Comparison of ENCODE assay signal across 14 cellular contexts in the genomic region with DNA sequence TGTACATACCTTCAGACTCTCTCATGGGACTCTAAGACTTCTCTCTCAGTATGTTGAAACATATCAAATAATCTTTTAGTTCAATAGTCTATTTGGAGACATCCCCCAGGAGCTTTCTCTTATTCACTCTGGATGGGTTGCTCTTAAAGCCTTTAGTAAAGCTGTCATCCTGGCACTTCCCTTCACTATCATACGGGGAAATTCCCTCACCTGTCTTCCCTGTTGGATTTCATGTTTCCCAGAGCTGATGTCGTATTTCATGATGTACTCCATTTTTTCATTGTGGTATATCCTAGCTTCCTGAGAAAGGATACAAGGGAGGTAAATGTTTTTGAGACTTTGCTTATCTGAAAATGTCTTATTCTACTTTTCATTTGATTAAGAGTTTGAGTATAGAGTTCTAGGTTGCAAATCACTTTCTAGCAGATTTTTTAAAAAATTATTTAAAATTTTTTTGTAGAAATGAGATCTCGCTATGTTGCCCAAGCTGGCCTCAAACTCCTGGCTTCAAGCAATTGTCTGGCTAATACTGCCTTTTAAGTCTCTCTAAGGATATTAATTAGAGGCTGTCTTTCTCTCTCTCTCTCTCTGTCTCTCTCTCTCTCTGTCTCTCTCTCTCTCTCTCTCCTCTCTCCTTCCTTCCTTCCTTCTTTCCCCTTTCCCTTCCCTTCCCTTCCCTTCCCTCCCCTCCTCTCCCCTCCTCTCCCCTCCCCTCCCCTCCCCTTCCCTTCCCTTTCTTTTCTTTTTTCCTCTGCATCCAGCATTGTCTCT. TPM values are rescaled to one million over a fixed set of nuclear protein-coding genes. Genes with fewer than 3 reads are reported as not detected.
DNase-seq lines count a peak whose midpoint lies in the region; ATAC-seq and TF ChIP-seq lines count a peak whose summit lies in the region.
"Had no signal": no experiment of that assay in that cellular context is flagged by ENCODE, and none has a peak within 500 bp of the region (broad histone marks: within the 10 kb centered on the region; RNA-seq: fewer than 3 reads in every experiment).

No MANE protein-coding gene starts in this region.

- intact Hi-C loops in MCF 10A (cut with micrococcal nuclease) (no loop called here), breast epithelium (cut with DNase I; ENCODE audit: low total_unique reads) (no loop called here)
- intact Hi-C loops in activated CD4-positive, alpha-beta memory T cell treated with anti-CD3 and anti-CD28 coated beads for 36 hours (cut with micrococcal nuclease): no loop called here

- no peaks in the 10 kb centered on the region for H3K9me3 Mint-ChIP-seq in MCF 10A (ENCODE audit: unreplicated experiment)
- no peaks in the 10 kb centered on the region for H3K9me3 Mint-ChIP-seq in activated CD4-positive, alpha-beta memory T cell treated with anti-CD3 and anti-CD28 coated beads for 36 hours
- H3K9me3 Mint-ChIP-seq in stimulated activated naive CD8-positive, alpha-beta T cell treated with anti-CD3 and anti-CD28 coated beads, Interleukin-15, amount 100 ng/mL, for 72 hours: no peaks in the 10 kb centered on the region

- H3K9me3 ChIP-seq in breast epithelium: no peaks in the 10 kb centered on the region

- peaks cover 5 to 18% of the 10 kb centered on the region in 2 donors for H3K4me1 ChIP-seq in breast epithelium

- POLR2A ChIA-PET in MCF 10A (lab: Yijun Ruan, JAX): interaction anchor here (0.6 to 15.3 kb wide), 13 partner anchors 17 to 386 kb away, joined by 3 to 327 read pairs (median 4); partner anchors contain the start of gene MACF1
- POLR2A ChIA-PET in activated CD4-positive, alpha-beta memory T cell treated with anti-CD3 and anti-CD28 coated beads for 36 hours (lab: Charles Lee): interaction anchor here (1.1 to 2.2 kb wide), 2 partner anchors 18 to 28 kb away, joined by 3 to 12 read pairs; partner anchors contain the start of gene MACF1

- no peak for DNase-seq in MCF 10A (ENCODE audit: unreplicated experiment)
- no peak for DNase-seq in breast epithelium (ENCODE audit: low spot score in 2 of 2)
- no peak for DNase-seq in activated CD4-positive, alpha-beta memory T cell treated with anti-CD3 and anti-CD28 coated beads for 36 hours
- DNase-seq in epithelial cell of prostate (ENCODE audit: low read depth, low spot score): no peak
- DNase-seq in stimulated activated naive CD8-positive, alpha-beta T cell treated with anti-CD3 and anti-CD28 coated beads, Interleukin-15, amount 100 ng/mL, for 72 hours: no peak
- no peak for DNase-seq in retina
- no peak for DNase-seq in inferior parietal cortex (ENCODE audit: extremely low spot score)
- no peak for DNase-seq in activated gamma-delta T cell (lab: John Stamatoyannopoulos, UW)
- DNase-seq: activated CD4-positive, alpha-beta T cell treated with anti-CD3 and anti-CD28 coated beads for 48 hours; DMS153; NCI-H146; NCI-H526 treated with DMSO at 0.1 percent for 48 hours; occipital lobe; stimulated activated CD4-positive, alpha-beta T cell treated with anti-CD3 and anti-CD28 coated beads, Interleukin-4, amount 100 ng/mL, for 24 hours had no signal

- peak overlapping the region; percentile 88 for H3K27ac Mint-ChIP-seq in MCF 10A (ENCODE audit: low read depth, unreplicated experiment)
- peak overlapping the region; percentile 67 for H3K27ac Mint-ChIP-seq in activated CD4-positive, alpha-beta memory T cell treated with anti-CD3 and anti-CD28 coated beads for 36 hours
- peak overlapping the region; percentile 57 to 97 for H3K27ac Mint-ChIP-seq in stimulated activated naive CD8-positive, alpha-beta T cell treated with anti-CD3 and anti-CD28 coated beads, Interleukin-15, amount 100 ng/mL, for 72 hours

- peaks cover 8% of the 10 kb centered on the region for H3K36me3 Mint-ChIP-seq in MCF 10A (ENCODE audit: insufficient read depth, unreplicated experiment)
- no peaks in the 10 kb centered on the region for H3K36me3 Mint-ChIP-seq in activated CD4-positive, alpha-beta memory T cell treated with anti-CD3 and anti-CD28 coated beads for 36 hours

- peaks cover 67% of the 10 kb centered on the region for H3K4me1 Mint-ChIP-seq in MCF 10A (ENCODE audit: insufficient read depth, unreplicated experiment)
- peaks cover 82% of the 10 kb centered on the region for H3K4me1 Mint-ChIP-seq in activated CD4-positive, alpha-beta memory T cell treated with anti-CD3 and anti-CD28 coated beads for 36 hours (ENCODE audit: low read depth)
- peaks cover 91% of the 10 kb centered on the region for H3K4me1 Mint-ChIP-seq in stimulated activated naive CD8-positive, alpha-beta T cell treated with anti-CD3 and anti-CD28 coated beads, Interleukin-15, amount 100 ng/mL, for 72 hours

- CTCF ChIA-PET in MCF 10A (lab: Yijun Ruan, JAX): interaction anchor here (0.6 to 5.0 kb wide), 10 partner anchors 10 to 209 kb away, joined by 3 to 36 read pairs (median 4); no protein-coding TSS in a partner anchor
- CTCF ChIA-PET in activated CD4-positive, alpha-beta memory T cell treated with anti-CD3 and anti-CD28 coated beads for 36 hours (lab: Charles Lee): interaction anchor here (0.9 to 3.6 kb wide), 4 partner anchors 18 to 89 kb away, joined by 3 to 25 read pairs (median 12); partner anchors contain the start of gene MACF1

- no peak for TF ChIP-seq POLR2A in breast epithelium (IDR thresholded peaks at IDR 0.05)

- no peak for ATAC-seq in stimulated activated naive CD8-positive, alpha-beta T cell treated with anti-CD3 and anti-CD28 coated beads, Interleukin-15, amount 100 ng/mL, for 72 hours

- no TSS peak for BruUV-seq in MCF 10A (replicated peaks; lab: Mats Ljungman, UMichigan)

- no peak overlapping the region for H3K4me3 Mint-ChIP-seq in MCF 10A (ENCODE audit: unreplicated experiment)
- H3K4me3 Mint-ChIP-seq in activated CD4-positive, alpha-beta memory T cell treated with anti-CD3 and anti-CD28 coated beads for 36 hours: no peak overlapping the region
- peak overlapping the region in 1 of 2 donors; percentile 9 for H3K4me3 Mint-ChIP-seq in stimulated activated naive CD8-positive, alpha-beta T cell treated with anti-CD3 and anti-CD28 coated beads, Interleukin-15, amount 100 ng/mL, for 72 hours

- no peak overlapping the region for H3K4me3 ChIP-seq in breast epithelium

- H3K27ac ChIP-seq in breast epithelium (peak overlapping the region in 1 of 2 donors; percentile 93), epithelial cell of prostate (peak overlapping the region; percentile 98)

- no peaks in the 10 kb centered on the region for H3K27me3 Mint-ChIP-seq in MCF 10A (ENCODE audit: insufficient read depth, unreplicated experiment)
- H3K27me3 Mint-ChIP-seq in activated CD4-positive, alpha-beta memory T cell treated with anti-CD3 and anti-CD28 coated beads for 36 hours: no peaks in the 10 kb centered on the region
- H3K27me3 Mint-ChIP-seq in stimulated activated naive CD8-positive, alpha-beta T cell treated with anti-CD3 and anti-CD28 coated beads, Interleukin-15, amount 100 ng/mL, for 72 hours: no peaks in the 10 kb centered on the region

- no peaks in the 10 kb centered on the region for H3K36me3 ChIP-seq in breast epithelium

- no peaks in the 10 kb centered on the region for H3K27me3 ChIP-seq in breast epithelium

- TF ChIP-seq CTCF in MCF 10A (IDR thresholded peaks at IDR 0.05; ENCODE audit: unreplicated experiment): no peak
- no peak for TF ChIP-seq CTCF in breast epithelium (IDR thresholded peaks at IDR 0.05)

RNA-seq across cellular contexts. Expression of gene MACF1, which starts 17.0 kb away (rescaled TPM):
- total RNA-seq in MCF 10A (2022) (188 and 197 TPM in 2 replicates), breast epithelium (100 to 1,000 TPM; 279 to 350 (median 325) TPM)
- total RNA-seq in activated CD4-positive, alpha-beta memory T cell treated with anti-CD3 and anti-CD28 coated beads for 36 hours: 100 to 1,000 TPM; 239 to 240 TPM
